ENCODE assay signal across 9 cellular contexts in the genomic region with DNA sequence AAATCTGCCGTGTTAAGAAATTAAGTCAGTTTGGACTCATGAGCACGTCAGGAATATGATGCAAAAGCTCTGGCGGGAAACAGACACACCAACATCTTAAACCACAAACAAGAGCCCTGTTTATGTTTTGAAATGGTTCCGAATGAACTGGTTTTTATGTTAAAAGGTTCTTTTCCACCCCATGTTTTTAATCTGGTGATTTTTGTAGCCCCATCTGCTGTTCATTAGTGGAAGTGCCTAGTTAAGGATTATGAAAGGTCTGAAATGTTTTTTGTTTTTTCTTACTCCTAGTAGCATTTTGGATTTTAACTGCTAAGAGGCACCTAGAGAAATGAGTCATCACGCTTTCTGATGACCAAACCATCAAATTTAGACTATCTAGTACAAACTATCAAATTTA.
DNase-seq lines count a peak whose midpoint lies in the region; ATAC-seq and TF ChIP-seq lines count a peak whose summit lies in the region.
"Had no signal": no experiment of that assay in that cellular context is flagged by ENCODE, and none has a peak within 500 bp of the region (broad histone marks: within the 10 kb centered on the region; RNA-seq: fewer than 3 reads in every experiment).

No MANE protein-coding gene starts in this region.

- in situ Hi-C loops in G401 (cut with HindIII; ENCODE audit: low sequenced_read_pairs), result no loop called here

- no peak overlapping the region for H3K9ac ChIP-seq in neural progenitor cell

- H3K27me3 Mint-ChIP-seq in chondrocyte (ENCODE audit: low read depth), result peaks cover 19% of the 10 kb centered on the region
- peaks cover 10% of the 10 kb centered on the region for H3K27me3 Mint-ChIP-seq in neural progenitor cell (ENCODE audit: insufficient read depth, low read depth)

- no peak for ATAC-seq in GM21717 (IDR thresholded peaks at IDR 0.05; ENCODE audit: unreplicated experiment)

- TF ChIP-seq CTCF in chondrocyte (IDR thresholded peaks at IDR 0.05) (peak; percentile 79), neural progenitor cell (IDR thresholded peaks at IDR 0.05) (peak; percentile 75)

- H3K9me3 Mint-ChIP-seq in chondrocyte (ENCODE audit: low read depth) (no peaks in the 10 kb centered on the region), neural progenitor cell (no peaks in the 10 kb centered on the region)

- H3K4me3 ChIP-seq in neural progenitor cell, result no peak overlapping the region
- H3K4me3 ChIP-seq: SJSA1 had no signal

- H3K27ac ChIP-seq in neural progenitor cell, result no peak overlapping the region
- H3K27ac ChIP-seq: SJSA1 had no signal

- H3K27ac Mint-ChIP-seq in chondrocyte (ENCODE audit: unreplicated experiment) (no peak overlapping the region), neural progenitor cell (no peak overlapping the region)

- H3K4me3 Mint-ChIP-seq in chondrocyte (ENCODE audit: unreplicated experiment), result no peak overlapping the region
- no peak overlapping the region for H3K4me3 Mint-ChIP-seq in neural progenitor cell

- no peaks in the 10 kb centered on the region for H4K20me1 ChIP-seq in neural progenitor cell (ENCODE audit: low read depth)

- peaks cover 6% of the 10 kb centered on the region for H3K4me1 Mint-ChIP-seq in chondrocyte (ENCODE audit: low read depth)
- peaks cover 34% of the 10 kb centered on the region for H3K4me1 Mint-ChIP-seq in neural progenitor cell

- no peaks in the 10 kb centered on the region for H3K9me3 ChIP-seq in neural progenitor cell (ENCODE audit: low read depth)

- no peaks in the 10 kb centered on the region for H3K79me2 ChIP-seq in neural progenitor cell (ENCODE audit: low read depth)

- peaks cover 7% of the 10 kb centered on the region for H3K4me1 ChIP-seq in neural progenitor cell
- H3K4me1 ChIP-seq: SJSA1 had no signal

- H3K36me3 Mint-ChIP-seq in chondrocyte (ENCODE audit: low read depth) (no peaks in the 10 kb centered on the region), neural progenitor cell (no peaks in the 10 kb centered on the region)

- TF ChIP-seq RAD21 in Ishikawa (IDR thresholded peaks at IDR 0.05; ENCODE audit: low read depth), result peak; percentile 27; the same call in 1 of the 2 replicates

- H3K36me3 ChIP-seq in neural progenitor cell, result no peaks in the 10 kb centered on the region
- H3K36me3 ChIP-seq: SJSA1 had no signal

- H2AFZ ChIP-seq in neural progenitor cell (replicated peaks), result peak overlapping the region; percentile 38

- TF ChIP-seq EP300 in Ishikawa (IDR thresholded peaks at IDR 0.05; ENCODE audit: borderline replicate concordance), result no peak

- no peak overlapping the region for H3K4me2 ChIP-seq in neural progenitor cell

- no peaks in the 10 kb centered on the region for H3K27me3 ChIP-seq in neural progenitor cell
- H3K27me3 ChIP-seq: SJSA1 had no signal

- H3F3A ChIP-seq in neural progenitor cell (ENCODE audit: low read depth), result no peaks in the 10 kb centered on the region

- DNase-seq in G401 (ENCODE audit: low spot score) (peak; percentile 13), chondrocyte (ENCODE audit: low spot score) (no peak), neural progenitor cell (ENCODE audit: low spot score) (no peak), mucosa of gallbladder (ENCODE audit: low spot score) (no peak), SHP77 treated with DMSO at 0.1 percent for 48 hours (lab: John Stamatoyannopoulos, UW) (no peak), NCI-H69 (lab: John Stamatoyannopoulos, UW) (no peak)

TF ChIP-seq in Ishikawa, 13 proteins besides CTCF, POLR2A, EP300 and RAD21:
- TF ChIP-seq TAF1 (IDR thresholded peaks at IDR 0.05; ENCODE audit: low read depth), result no peak
- no peak for TF ChIP-seq NFIC (IDR thresholded peaks at IDR 0.05)
- TF ChIP-seq, protein P1, sequence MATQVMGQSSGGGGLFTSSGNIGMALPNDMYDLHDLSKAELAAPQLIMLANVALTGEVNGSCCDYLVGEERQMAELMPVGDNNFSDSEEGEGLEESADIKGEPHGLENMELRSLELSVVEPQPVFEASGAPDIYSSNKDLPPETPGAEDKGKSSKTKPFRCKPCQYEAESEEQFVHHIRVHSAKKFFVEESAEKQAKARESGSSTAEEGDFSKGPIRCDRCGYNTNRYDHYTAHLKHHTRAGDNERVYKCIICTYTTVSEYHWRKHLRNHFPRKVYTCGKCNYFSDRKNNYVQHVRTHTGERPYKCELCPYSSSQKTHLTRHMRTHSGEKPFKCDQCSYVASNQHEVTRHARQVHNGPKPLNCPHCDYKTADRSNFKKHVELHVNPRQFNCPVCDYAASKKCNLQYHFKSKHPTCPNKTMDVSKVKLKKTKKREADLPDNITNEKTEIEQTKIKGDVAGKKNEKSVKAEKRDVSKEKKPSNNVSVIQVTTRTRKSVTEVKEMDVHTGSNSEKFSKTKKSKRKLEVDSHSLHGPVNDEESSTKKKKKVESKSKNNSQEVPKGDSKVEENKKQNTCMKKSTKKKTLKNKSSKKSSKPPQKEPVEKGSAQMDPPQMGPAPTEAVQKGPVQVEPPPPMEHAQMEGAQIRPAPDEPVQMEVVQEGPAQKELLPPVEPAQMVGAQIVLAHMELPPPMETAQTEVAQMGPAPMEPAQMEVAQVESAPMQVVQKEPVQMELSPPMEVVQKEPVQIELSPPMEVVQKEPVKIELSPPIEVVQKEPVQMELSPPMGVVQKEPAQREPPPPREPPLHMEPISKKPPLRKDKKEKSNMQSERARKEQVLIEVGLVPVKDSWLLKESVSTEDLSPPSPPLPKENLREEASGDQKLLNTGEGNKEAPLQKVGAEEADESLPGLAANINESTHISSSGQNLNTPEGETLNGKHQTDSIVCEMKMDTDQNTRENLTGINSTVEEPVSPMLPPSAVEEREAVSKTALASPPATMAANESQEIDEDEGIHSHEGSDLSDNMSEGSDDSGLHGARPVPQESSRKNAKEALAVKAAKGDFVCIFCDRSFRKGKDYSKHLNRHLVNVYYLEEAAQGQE (IDR thresholded peaks at IDR 0.05; ENCODE audit: low read depth), result no peak
